In the genomic region with DNA sequence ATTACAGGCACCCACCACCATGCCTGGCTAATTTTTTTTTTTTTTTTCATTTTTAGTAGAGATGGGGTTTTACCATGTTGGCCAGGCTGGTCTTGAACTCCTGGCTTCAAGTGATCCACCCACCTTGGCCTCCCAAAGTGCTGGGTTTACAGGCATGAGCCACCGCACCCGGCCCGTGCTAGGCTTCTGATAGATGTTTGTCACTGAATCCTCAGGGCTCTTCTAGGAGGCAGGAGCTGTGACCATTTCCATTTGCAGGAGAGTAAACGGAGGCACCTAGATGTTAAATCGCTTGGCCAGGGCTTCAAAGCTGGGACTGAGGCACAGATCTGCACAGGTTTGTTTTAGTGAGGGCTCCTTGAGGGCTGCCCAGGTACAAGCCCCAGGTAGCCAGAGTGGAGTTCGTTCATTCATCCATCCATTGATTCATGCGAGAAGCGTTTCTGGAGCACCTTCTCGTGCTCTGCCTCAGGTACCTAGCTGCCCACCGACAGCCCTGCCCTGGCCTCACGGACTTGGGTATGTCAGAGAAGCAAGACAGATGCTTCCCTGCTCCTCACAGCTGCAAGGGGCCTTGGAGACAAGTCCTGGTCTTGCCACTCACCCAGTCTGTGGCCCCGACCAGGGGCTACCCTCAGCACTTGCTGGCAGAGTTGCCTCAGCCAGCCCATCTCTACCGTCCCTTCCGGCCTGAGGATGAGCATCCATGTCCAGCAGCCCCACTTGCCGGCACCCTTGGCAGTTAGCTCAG, we compare ENCODE assay signal across 16 cellular contexts.
"Had no signal": no experiment of that assay in that cellular context is flagged by ENCODE, and none has a peak within 500 bp of the region (broad histone marks: within the 10 kb centered on the region; RNA-seq: fewer than 3 reads in every experiment).

No MANE protein-coding gene starts in this region.

- H3K27me3 Mint-ChIP-seq: type B pancreatic cell had no signal

- H3K9me3 Mint-ChIP-seq: activated naive CD4-positive, alpha-beta T cell treated with anti-CD3 and anti-CD28 coated beads, Interleukin-2, amount 50 U/mL, for 72 hours; activated T-helper 1 cell treated with anti-CD3 and anti-CD28 coated beads, Interleukin-12 subunit alpha, Interleukin-12 subunit beta, Interleukin-2, Interleukin-4 antibody, amounts not matched to agents 30 ng/mL and 10 ng/mL and 1 ng/mL, durations not matched to agents 14 hours and 24 hours and 36 hours; dendritic cell treated with granulocyte-macrophage colony-stimulating factor and Interleukin-4, amounts not matched to agents 40 ng/mL and 50 ng/mL, for 4 days; natural killer cell treated with Interleukin-12 subunit alpha and Interleukin-12 subunit beta and Interleukin-15 and Interleukin-18, amount 100 ng/mL, for 72 hours; stimulated activated naive CD8-positive, alpha-beta T cell treated with anti-CD3 and anti-CD28 coated beads, Interleukin-15, amount 100 ng/mL, for 72 hours; type B pancreatic cell had no signal

- FAIRE-seq: bronchial epithelial cell had no signal

- ATAC-seq: activated naive CD4-positive, alpha-beta T cell treated with anti-CD3 and anti-CD28 coated beads, Interleukin-2, amount 50 U/mL, for 72 hours; natural killer cell treated with Interleukin-12 subunit alpha and Interleukin-12 subunit beta and Interleukin-15 and Interleukin-18, amount 100 ng/mL, for 72 hours; stimulated activated naive CD8-positive, alpha-beta T cell treated with anti-CD3 and anti-CD28 coated beads, Interleukin-15, amount 100 ng/mL, for 72 hours had no signal

- H3K4me1 ChIP-seq: adrenal gland had no signal

- H3K27ac ChIP-seq: gastrocnemius medialis, heart left ventricle, testis had no signal

- H3K36me3 Mint-ChIP-seq: activated naive CD4-positive, alpha-beta T cell treated with anti-CD3 and anti-CD28 coated beads, Interleukin-2, amount 50 U/mL, for 72 hours; natural killer cell treated with Interleukin-12 subunit alpha and Interleukin-12 subunit beta and Interleukin-15 and Interleukin-18, amount 100 ng/mL, for 72 hours; type B pancreatic cell had no signal

- H3K4me3 ChIP-seq: adrenal gland, gastrocnemius medialis, heart left ventricle, testis had no signal

- H3K4me3 Mint-ChIP-seq: activated T-helper 1 cell treated with anti-CD3 and anti-CD28 coated beads, Interleukin-12 subunit alpha, Interleukin-12 subunit beta, Interleukin-2, Interleukin-4 antibody, amounts not matched to agents 30 ng/mL and 10 ng/mL and 1 ng/mL, durations not matched to agents 14 hours and 24 hours and 36 hours; dendritic cell treated with granulocyte-macrophage colony-stimulating factor and Interleukin-4, amounts not matched to agents 40 ng/mL and 50 ng/mL, for 4 days; natural killer cell treated with Interleukin-12 subunit alpha and Interleukin-12 subunit beta and Interleukin-15 and Interleukin-18, amount 100 ng/mL, for 72 hours; stimulated activated naive CD8-positive, alpha-beta T cell treated with anti-CD3 and anti-CD28 coated beads, Interleukin-15, amount 100 ng/mL, for 72 hours; type B pancreatic cell had no signal

- DNase-seq: activated CD4-positive, alpha-beta T cell treated with anti-CD3 and anti-CD28 coated beads, Interleukin-2, amount 50 U/mL, for 48 hours; activated gamma-delta T cell treated with Interleukin-2 at 50 U/mL for 16 hours; effector CD8-positive, alpha-beta T cell; stimulated activated CD4-positive, alpha-beta T cell treated with anti-CD3 and anti-CD28 coated beads, Interleukin-4, amount 100 ng/mL, for 1 hour; stimulated activated naive CD8-positive, alpha-beta T cell treated with anti-CD3 and anti-CD28 coated beads, Interleukin-15, amount 100 ng/mL, for 72 hours; T-helper 2 cell; testis had no signal

- H3K27ac Mint-ChIP-seq: activated naive CD4-positive, alpha-beta T cell treated with anti-CD3 and anti-CD28 coated beads, Interleukin-2, amount 50 U/mL, for 72 hours; activated T-helper 1 cell treated with anti-CD3 and anti-CD28 coated beads, Interleukin-12 subunit alpha, Interleukin-12 subunit beta, Interleukin-2, Interleukin-4 antibody, amounts not matched to agents 30 ng/mL and 10 ng/mL and 1 ng/mL, durations not matched to agents 14 hours and 24 hours and 36 hours; dendritic cell treated with granulocyte-macrophage colony-stimulating factor and Interleukin-4, amounts not matched to agents 40 ng/mL and 50 ng/mL, for 4 days; natural killer cell treated with Interleukin-12 subunit alpha and Interleukin-12 subunit beta and Interleukin-15 and Interleukin-18, amount 100 ng/mL, for 72 hours; stimulated activated naive CD8-positive, alpha-beta T cell treated with anti-CD3 and anti-CD28 coated beads, Interleukin-15, amount 100 ng/mL, for 72 hours; type B pancreatic cell had no signal

- H3K9me3 ChIP-seq: adrenal gland, gastrocnemius medialis, heart left ventricle, testis had no signal
